29 cellular contexts compared by ENCODE assay signal in the genomic region with DNA sequence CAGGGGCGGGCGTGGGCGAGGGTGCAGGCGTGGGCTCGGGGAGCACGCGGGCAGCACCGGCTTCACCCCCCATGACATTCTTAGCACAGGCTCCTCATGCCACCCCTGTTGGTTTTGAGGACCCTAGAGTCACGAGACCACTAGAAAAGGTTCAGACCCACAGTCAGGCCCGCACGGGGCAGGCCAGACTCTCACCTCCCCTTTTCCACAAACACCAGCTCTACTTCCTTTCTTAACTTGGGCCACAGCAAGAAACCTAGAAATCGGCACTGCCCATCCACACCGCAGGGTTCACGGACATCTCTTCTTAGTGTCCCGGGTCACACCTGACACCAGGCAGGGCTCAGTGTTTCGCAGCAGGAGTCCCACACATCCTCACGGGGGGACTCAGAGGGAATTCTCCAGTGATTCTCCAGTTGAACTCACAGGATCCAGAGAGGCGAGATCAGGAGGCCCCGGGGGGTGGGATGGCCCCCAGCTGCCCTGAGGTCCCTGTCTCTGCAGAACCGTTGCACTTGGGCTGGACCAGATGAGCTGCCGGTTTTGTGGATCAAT.
"Had no signal": no experiment of that assay in that cellular context is flagged by ENCODE, and none has a peak within 500 bp of the region (broad histone marks: within the 10 kb centered on the region; RNA-seq: fewer than 3 reads in every experiment).

No MANE protein-coding gene starts in this region.

- H3K27ac Mint-ChIP-seq: effector memory CD8-positive, alpha-beta T cell; naive thymus-derived CD4-positive, alpha-beta T cell; stimulated activated naive CD8-positive, alpha-beta T cell treated with anti-CD3 and anti-CD28 coated beads, Interleukin-15, amount 100 ng/mL, for 72 hours had no signal

- DNase-seq: effector memory CD8-positive, alpha-beta T cell; erythroblast; esophagus squamous epithelium; foreskin melanocyte; glutamatergic neuron; heart right ventricle; hippocampal formation; kidney glomerular epithelial cell; mammary epithelial cell; mesendoderm; midbrain; naive thymus-derived CD4-positive, alpha-beta T cell; stimulated activated CD4-positive, alpha-beta T cell treated with anti-CD3 and anti-CD28 coated beads, Interleukin-15, amount 100 ng/mL, for 24 hours; stimulated activated CD4-positive, alpha-beta T cell treated with anti-CD3 and anti-CD28 coated beads, Interleukin-2, amount 100 ng/mL, for 48 hours; stimulated activated naive CD4-positive, alpha-beta T cell; stimulated activated naive CD8-positive, alpha-beta T cell treated with anti-CD3 and anti-CD28 coated beads, Interleukin-15, amount 100 ng/mL, for 72 hours; transverse colon; uterus had no signal

- H3K4me3 ChIP-seq: coronary artery, esophagus squamous epithelium, heart right ventricle, prostate gland, skin epidermis, suprapubic skin, transverse colon, upper lobe of right lung, uterus had no signal

- H3K27ac ChIP-seq: coronary artery, esophagus squamous epithelium, heart right ventricle, parathyroid adenoma, prostate gland, skin epidermis, suprapubic skin, transverse colon, upper lobe of right lung, uterus had no signal

- FAIRE-seq: endometrium, islet of Langerhans had no signal

- H3K27me3 Mint-ChIP-seq: stimulated activated naive CD8-positive, alpha-beta T cell treated with anti-CD3 and anti-CD28 coated beads, Interleukin-15, amount 100 ng/mL, for 72 hours had no signal

- H3K4me1 ChIP-seq: esophagus squamous epithelium, parathyroid adenoma, prostate gland, suprapubic skin, transverse colon, upper lobe of right lung, uterus had no signal

- H3K9me3 ChIP-seq: esophagus squamous epithelium, heart right ventricle, prostate gland, suprapubic skin, transverse colon, upper lobe of right lung, uterus had no signal

- H3K9ac ChIP-seq: parathyroid adenoma had no signal

- H3K36me3 ChIP-seq: esophagus squamous epithelium, heart right ventricle, prostate gland, suprapubic skin, transverse colon, upper lobe of right lung, uterus had no signal

- H3K4me1 Mint-ChIP-seq: central memory CD8-positive, alpha-beta T cell; naive thymus-derived CD4-positive, alpha-beta T cell; stimulated activated naive CD8-positive, alpha-beta T cell treated with anti-CD3 and anti-CD28 coated beads, Interleukin-15, amount 100 ng/mL, for 72 hours had no signal

- H3K9me3 Mint-ChIP-seq: central memory CD8-positive, alpha-beta T cell; effector memory CD8-positive, alpha-beta T cell; naive thymus-derived CD4-positive, alpha-beta T cell; neural crest cell; stimulated activated naive CD8-positive, alpha-beta T cell treated with anti-CD3 and anti-CD28 coated beads, Interleukin-15, amount 100 ng/mL, for 72 hours had no signal

- ATAC-seq: effector memory CD8-positive, alpha-beta T cell; heart right ventricle; naive thymus-derived CD4-positive, alpha-beta T cell; right cardiac atrium; stimulated activated naive CD8-positive, alpha-beta T cell treated with anti-CD3 and anti-CD28 coated beads, Interleukin-15, amount 100 ng/mL, for 72 hours; upper lobe of right lung had no signal

- H3K36me3 Mint-ChIP-seq: naive thymus-derived CD4-positive, alpha-beta T cell had no signal

- H3K4me3 Mint-ChIP-seq: central memory CD8-positive, alpha-beta T cell; effector memory CD8-positive, alpha-beta T cell; naive thymus-derived CD4-positive, alpha-beta T cell; neural crest cell; stimulated activated naive CD8-positive, alpha-beta T cell treated with anti-CD3 and anti-CD28 coated beads, Interleukin-15, amount 100 ng/mL, for 72 hours had no signal
